Comparison of ENCODE assay signal across 8 cellular contexts in the genomic region with DNA sequence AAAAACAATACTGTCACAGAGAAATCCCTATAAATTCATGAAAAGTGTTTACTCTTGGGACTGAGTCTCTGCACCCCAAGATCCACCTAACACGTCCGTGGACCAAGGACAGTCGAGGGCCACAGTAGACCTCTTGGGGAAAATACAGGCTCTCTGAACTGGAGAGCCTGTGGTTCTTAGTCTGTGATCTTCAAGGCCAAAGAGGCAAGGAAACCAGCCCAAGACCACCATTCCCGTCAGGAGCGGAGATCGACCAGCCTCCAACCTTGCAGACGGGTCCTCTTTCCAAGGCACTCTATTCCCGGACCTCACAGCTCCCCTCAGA. TPM values are rescaled to one million over a fixed set of nuclear protein-coding genes. Genes with fewer than 3 reads are reported as not detected.
DNase-seq lines count a peak whose midpoint lies in the region; TF ChIP-seq lines count a peak whose summit lies in the region.

No MANE protein-coding gene starts in this region.

- no peak for TF ChIP-seq CTCF in OCI-LY7 (conservative IDR thresholded peaks at IDR 0.05; ENCODE audit: low read length)
- TF ChIP-seq CTCF in epithelial cell of proximal tubule (conservative IDR thresholded peaks at IDR 0.05; ENCODE audit: low read depth, low read length): no peak

- peak overlapping the region; percentile 88 for H2AFZ ChIP-seq in OCI-LY7 (ENCODE audit: low read length)
- peak overlapping the region; percentile 89 for H2AFZ ChIP-seq in trophoblast cell (ENCODE audit: insufficient read depth, low read length, poor library complexity)

- H3K79me2 ChIP-seq in OCI-LY7 (ENCODE audit: insufficient read depth, low read depth, low read length) (peaks cover 30% of the 10 kb centered on the region), trophoblast cell (ENCODE audit: control insufficient read depth, insufficient read depth, low read length, poor library complexity) (peaks cover 17% of the 10 kb centered on the region)

- H3K79me1 ChIP-seq in trophoblast cell (ENCODE audit: low read length): peaks cover 19% of the 10 kb centered on the region

- H3K4me3 ChIP-seq in OCI-LY7 (ENCODE audit: low read depth, low read length, poor library complexity, severe bottlenecking): peak overlapping the region; percentile 74
- H3K4me3 ChIP-seq in epithelial cell of proximal tubule (ENCODE audit: low read depth, low read length): peak overlapping the region; percentile 62
- peak overlapping the region; percentile 66 for H3K4me3 ChIP-seq in trophoblast cell (ENCODE audit: low read depth, low read length)

- CTCF ChIA-PET in OCI-LY7 (lab: Charles Lee; ENCODE audit: unreplicated experiment): interaction anchor here (1.2 kb wide), 1 partner anchor 41 kb away, joined by 3 read pairs; the partner anchor contains the start of gene UCHL1

- peak overlapping the region; percentile 23 for H2BK120ac ChIP-seq in trophoblast cell (ENCODE audit: insufficient read depth, low read length, poor library complexity)

- H3K14ac ChIP-seq in trophoblast cell (ENCODE audit: low read length): peak overlapping the region; percentile 69

- H3K4me2 ChIP-seq in OCI-LY7 (ENCODE audit: low read length) (peak overlapping the region; percentile 96), trophoblast cell (ENCODE audit: low read length) (peak overlapping the region; percentile 58)

- H2BK12ac ChIP-seq in trophoblast cell (ENCODE audit: low read length): peak overlapping the region; percentile 4

- H2BK5ac ChIP-seq in trophoblast cell (ENCODE audit: low read depth, low read length, poor library complexity): peak overlapping the region; percentile 44

- peak overlapping the region; percentile 38 for H3K4ac ChIP-seq in trophoblast cell (ENCODE audit: low read depth, low read length)

- H3K4me1 ChIP-seq in ES-I3 (ENCODE audit: insufficient read depth, low read length) (peaks cover 27% of the 10 kb centered on the region), OCI-LY7 (ENCODE audit: insufficient read depth, low read length, poor library complexity, severe bottlenecking) (peaks cover 40% of the 10 kb centered on the region), trophoblast cell (ENCODE audit: control insufficient read depth in 1 of 2, insufficient read depth in 2 of 2, low read length in 2 of 2) (peaks cover 0 to 3% of the 10 kb centered on the region in 2 experiments)

- POLR2A ChIA-PET in OCI-LY7 (lab: Charles Lee): interaction anchor here (0.5 to 1.6 kb wide), 5 partner anchors 41 to 305 kb away, joined by 3 to 5 read pairs (median 3); partner anchors contain the start of gene UCHL1

- no TSS peak for BruUV-seq in OCI-LY7 (replicated peaks; lab: Mats Ljungman, UMichigan)

- no peak overlapping the region for H2AK5ac ChIP-seq in trophoblast cell (ENCODE audit: low read length)

- H3K27me3 ChIP-seq in trophoblast cell (ENCODE audit: insufficient read depth, low read length): no peaks in the 10 kb centered on the region

- H3K18ac ChIP-seq in trophoblast cell (ENCODE audit: low read length): peak overlapping the region; percentile 83

- intact Hi-C loops in OCI-LY7 (cut with micrococcal nuclease; ENCODE audit: unreplicated experiment): loop anchor here (10.0 kb wide), 1 partner anchor 111 kb away; no protein-coding TSS in a partner anchor

- no CpG with 5 or more reads among the region's 8 CpGs for WGBS in trophoblast cell (ENCODE audit: extremely low coverage, insufficient coverage, insufficient read length)

- peak overlapping the region; percentile 45 for H4K12ac ChIP-seq in trophoblast cell (ENCODE audit: low read depth, low read length)

- H3K23ac ChIP-seq in trophoblast cell (ENCODE audit: low read length): no peak overlapping the region

- H4K8ac ChIP-seq in trophoblast cell (ENCODE audit: low read depth, low read length): peak overlapping the region; percentile 83

- peaks cover 16% of the 10 kb centered on the region; the same call in 1 of the 2 replicates for H4K20me1 ChIP-seq in OCI-LY7 (ENCODE audit: insufficient read depth, low read length)

- H3K9me3 ChIP-seq in ES-I3 (ENCODE audit: control insufficient read depth, insufficient read depth, low read length) (no peaks in the 10 kb centered on the region), OCI-LY7 (ENCODE audit: low read length) (no peaks in the 10 kb centered on the region), trophoblast cell (ENCODE audit: insufficient read depth, low read depth, low read length) (no peaks in the 10 kb centered on the region)

- peak overlapping the region; percentile 74 for H3K9ac ChIP-seq in ES-I3 (ENCODE audit: low read depth, low read length)
- H3K9ac ChIP-seq in trophoblast cell (ENCODE audit: low read length): peak overlapping the region; percentile 55

- peak overlapping the region; percentile 40 for H3K27ac ChIP-seq in OCI-LY7 (ENCODE audit: low read depth, low read length, poor library complexity, severe bottlenecking)
- peak overlapping the region; percentile 7 for H3K27ac ChIP-seq in trophoblast cell (ENCODE audit: low read depth, low read length)

- H3K9me2 ChIP-seq in OCI-LY7 (ENCODE audit: insufficient read depth, low read length): no peaks in the 10 kb centered on the region

- H4K91ac ChIP-seq in trophoblast cell (ENCODE audit: low read depth, low read length): peak overlapping the region; percentile 58

- H3K36me3 ChIP-seq in ES-I3 (ENCODE audit: insufficient read depth, low read length): no peaks in the 10 kb centered on the region
- H3K36me3 ChIP-seq in OCI-LY7 (ENCODE audit: insufficient read depth, low read length): no peaks in the 10 kb centered on the region
- H3K36me3 ChIP-seq in trophoblast cell (ENCODE audit: control insufficient read depth in 1 of 2, insufficient read depth in 2 of 2, low read length in 2 of 2): no peaks in the 10 kb centered on the region

- DNase-seq in OCI-LY7 (ENCODE audit: low spot score) (no peak), epithelial cell of proximal tubule (ENCODE audit: low read depth) (no peak), trophoblast cell (no peak), ureter (ENCODE audit: low spot score) (no peak), A172 (ENCODE audit: low spot score) (no peak), SIG-M5 treated with dmso at 0.1 percent for 504 hours (lab: John Stamatoyannopoulos, UW; ENCODE audit: unreplicated experiment) (no peak), medulla oblongata (ENCODE audit: extremely low spot score) (no peak)

RNA-seq across cellular contexts. Expression of gene APBB2, which starts 1.6 kb away (rescaled TPM):
- total RNA-seq in OCI-LY7 (2014; rRNA removed; shearing (Covaris generic)): 47.4 and 66.4 TPM in 2 replicates
- total RNA-seq in OCI-LY7 (2022) (88.5 and 89.8 TPM in 2 replicates), epithelial cell of proximal tubule (27.9 and 39.7 TPM in 2 replicates), ureter (52.6 TPM)
- polyA plus RNA-seq in trophoblast cell (2013): 41.4 and 45.0 TPM in 2 replicates
- 49.1 and 56.8 TPM in 2 replicates for total RNA-seq in A172 (2014; rRNA removed; shearing (Covaris generic))

RNA-seq across cellular contexts. Expression of gene UCHL1, which starts 40.8 kb away (rescaled TPM):
- total RNA-seq in OCI-LY7 (2014; rRNA removed; shearing (Covaris generic)): 409 and 430 TPM in 2 replicates
- total RNA-seq in OCI-LY7 (2022) (375 and 432 TPM in 2 replicates), epithelial cell of proximal tubule (1,473 and 2,223 TPM in 2 replicates), ureter (8.6 TPM)
- polyA plus RNA-seq in trophoblast cell (2013): 95.0 and 114 TPM in 2 replicates
- 2,111 and 2,441 TPM in 2 replicates for total RNA-seq in A172 (2014; rRNA removed; shearing (Covaris generic))

Comparison
In these comparisons a context has a peak if more than half of its experiments do, and no peak if none do; other contexts are left out.
1. RNA of gene UCHL1, which starts 40.8 kb away (total RNA-seq): 1,473 to 2,223 TPM in epithelial cell of proximal tubule, 2,111 to 2,441 TPM in A172 and 375 to 432 TPM in OCI-LY7; 8.6 TPM in ureter (single experiment); every median in the first group is over 10 times any median in the second.
2. Peak in every context shown above with its lines, with median percentiles within 50 percentile points of each other: H3K4me3 ChIP-seq.